Comparison of ENCODE assay signal across 17 cellular contexts in genomic region chr15:25056484-25057429, GRCh38.
A peak's percentile ranks its signal among the peaks of the same experiment; 100 is the strongest.
DNase-seq lines count a peak whose midpoint lies in the region; ATAC-seq, FAIRE-seq and TF ChIP-seq lines count a peak whose summit lies in the region.
"Had no signal": no experiment of that assay in that cellular context is flagged by ENCODE, and none has a peak within 500 bp of the region (broad histone marks: within the 10 kb centered on the region; RNA-seq: fewer than 3 reads in every experiment).

No MANE protein-coding gene starts in this region.

- peaks cover 4% of the 10 kb centered on the region for H3K79me1 ChIP-seq in mesendoderm (ENCODE audit: low read length)

- no peaks in the 10 kb centered on the region for H3K79me2 ChIP-seq in GM12878 (ENCODE audit: control insufficient read depth, insufficient read depth, low read length)
- peaks cover 13% of the 10 kb centered on the region for H3K79me2 ChIP-seq in mesendoderm (ENCODE audit: control insufficient read depth, insufficient read depth, low read length)
- no peaks in the 10 kb centered on the region for H3K79me2 ChIP-seq in PC-3 (ENCODE audit: low read length)

- no peak overlapping the region for H3K4ac ChIP-seq in mesendoderm (ENCODE audit: low read depth, low read length)

- H3K36me3 ChIP-seq in GM12878 (ENCODE audit: control insufficient read depth in 2 of 2, insufficient read depth in 2 of 2, low read length in 1 of 2): peaks cover 0 to 3% of the 10 kb centered on the region in 2 experiments; a peak in 2 of 4 replicates
- peaks cover 61% of the 10 kb centered on the region for H3K36me3 ChIP-seq in mesendoderm (ENCODE audit: control insufficient read depth, insufficient read depth, low read length)
- peaks cover 93% of the 10 kb centered on the region for H3K36me3 ChIP-seq in PC-3 (ENCODE audit: low read depth, low read length)
- H3K36me3 ChIP-seq: uterus had no signal

- TF ChIP-seq CTCF in 22Rv1 (IDR thresholded peaks at IDR 0.05) (peak; percentile 26), GM12864 (IDR thresholded peaks at IDR 0.05; ENCODE audit: low read depth, low read length, missing control alignments) (peak; percentile 13), GM12878 (IDR thresholded peaks at IDR 0.05 in 2 of 3, conservative IDR thresholded peaks at IDR 0.05 in 1 of 3; ENCODE audit: control insufficient read depth in 2 of 3, extremely low read depth in 1 of 3, insufficient read depth in 1 of 3, low read depth in 3 of 3, low read length in 3 of 3) (0 out of 6 replicates have a peak, but pooled peaks of 1 of the 3 experiments have one; percentile 3), PC-3 (conservative IDR thresholded peaks at IDR 0.05; ENCODE audit: low read depth, low read length) (no peak; the same call in 1 of the 2 replicates)

- H4K20me1 ChIP-seq in GM12878 (ENCODE audit: control insufficient read depth, insufficient read depth): no peaks in the 10 kb centered on the region
- no peaks in the 10 kb centered on the region for H4K20me1 ChIP-seq in PC-3 (ENCODE audit: low read length)

- BruUV-seq in GM12878 (replicated peaks; lab: Mats Ljungman, UMichigan) (no TSS peak), PC-3 (replicated peaks; lab: Mats Ljungman, UMichigan) (no TSS peak)

- POLR2A ChIA-PET in GM12878 (lab: Charles Lee) (no interaction called here), PC-3 (lab: Charles Lee; ENCODE audit: unreplicated experiment) (no interaction called here)

- H3K9me3 ChIP-seq in GM12878 (replicated peaks; ENCODE audit: control insufficient read depth, insufficient read depth, low read length) (peaks cover 76% of the 10 kb centered on the region), PC-3 (ENCODE audit: low read length) (peaks cover 78% of the 10 kb centered on the region)

- H3K4me3 ChIP-seq in GM12864 (ENCODE audit: low read depth, low read length) (no peak overlapping the region), GM12878 (no peak overlapping the region), mesendoderm (ENCODE audit: low read length) (no peak overlapping the region), PC-3 (ENCODE audit: low read length) (no peak overlapping the region)
- H3K4me3 ChIP-seq: cardiac muscle cell, uterus had no signal

- DNase-seq in GM12864 (ENCODE audit: low read depth): no peak
- no peak for DNase-seq in GM12878 (ENCODE audit: low read depth, low spot score)
- DNase-seq in mesendoderm: peak; percentile 36
- DNase-seq in DMS 273 treated with DMSO at 0.1 percent for 48 hours (lab: John Stamatoyannopoulos, UW): no peak
- no peak for DNase-seq in PC-3
- DNase-seq in pons (ENCODE audit: low spot score): no peak
- no peak for DNase-seq in urothelium cell line (ENCODE audit: low spot score)
- DNase-seq: activated CD4-positive, alpha-beta T cell treated with anti-CD3 and anti-CD28 coated beads, Interleukin-2, amount 10 ng/mL, durations not matched to agents 7 days and 5 days; activated naive CD4-positive, alpha-beta T cell treated with Interleukin-2 at 50 U/mL for 16 hours; hippocampal formation; NCI-H1105; NCI-H226; occipital lobe had no signal

- H3K18ac ChIP-seq in mesendoderm (ENCODE audit: low read length): no peak overlapping the region

- ATAC-seq in GM12878: no peak
- no peak for ATAC-seq in PC-3

- TF ChIP-seq POLR2A in GM12878 (IDR thresholded peaks at IDR 0.05; ENCODE audit: low read depth, low read length): no peak

- no peak overlapping the region for H2BK5ac ChIP-seq in mesendoderm (ENCODE audit: low read length)

- H3K4me2 ChIP-seq in GM12878 (ENCODE audit: control insufficient read depth, insufficient read depth) (no peak overlapping the region), mesendoderm (ENCODE audit: low read length) (no peak overlapping the region), PC-3 (ENCODE audit: low read length) (no peak overlapping the region)

- no peak overlapping the region for H3K56ac ChIP-seq in mesendoderm (ENCODE audit: low read length)

- no peak overlapping the region for H2BK15ac ChIP-seq in mesendoderm (replicated peaks; ENCODE audit: low read depth)

- no peak overlapping the region for H3K27ac ChIP-seq in 22Rv1
- H3K27ac ChIP-seq in GM12878 (ENCODE audit: control insufficient read depth, insufficient read depth): no peak overlapping the region
- no peak overlapping the region for H3K27ac ChIP-seq in mesendoderm (ENCODE audit: low read depth, low read length)
- no peak overlapping the region for H3K27ac ChIP-seq in PC-3 (ENCODE audit: low read length)
- H3K27ac ChIP-seq: cardiac muscle cell, uterus had no signal

- CTCF ChIA-PET in GM12878 (lab: Yijun Ruan, JAX) (no interaction called here), PC-3 (lab: Charles Lee) (no interaction called here)

- H4K5ac ChIP-seq in mesendoderm (ENCODE audit: low read length): no peak overlapping the region

- no peak overlapping the region for H2AFZ ChIP-seq in GM12878 (ENCODE audit: control insufficient read depth, low read depth, low read length)
- H2AFZ ChIP-seq in PC-3 (ENCODE audit: low read length): no peak overlapping the region

- H3K9me2 ChIP-seq in PC-3 (replicated peaks; ENCODE audit: low read length): no peaks in the 10 kb centered on the region

- WGBS in GM12878 (ENCODE audit: insufficient coverage, insufficient replicate concordance, low lambda C conversion rate, missing lambda C conversion rate): 73% methylated on average over 20 of the region's 20 CpGs
- WGBS in mesendoderm (ENCODE audit: extremely low coverage, insufficient coverage, low lambda C conversion rate): no CpG with 5 or more reads among the region's 20 CpGs

- no peak overlapping the region for H2BK120ac ChIP-seq in mesendoderm (ENCODE audit: low read depth, low read length)

- H3K4me1 ChIP-seq in GM12878 (ENCODE audit: control insufficient read depth, insufficient read depth, low read length) (no peaks in the 10 kb centered on the region), mesendoderm (ENCODE audit: control insufficient read depth, low read depth, low read length) (no peaks in the 10 kb centered on the region), PC-3 (ENCODE audit: insufficient read depth, low read length) (no peaks in the 10 kb centered on the region)
- H3K4me1 ChIP-seq: uterus had no signal

- RAD21 ChIA-PET in GM12878 (lab: Charles Lee; ENCODE audit: unreplicated experiment): no interaction called here

- no peak overlapping the region for H3K23ac ChIP-seq in mesendoderm (ENCODE audit: low read length)

- no peak overlapping the region for H4K8ac ChIP-seq in mesendoderm (ENCODE audit: low read depth, low read length)

- SMC1A ChIA-PET in GM12878 (lab: Charles Lee; ENCODE audit: uncharacterized antibody, unreplicated experiment): no interaction called here

- no peak for TF ChIP-seq RAD21 in GM12878 (IDR thresholded peaks at IDR 0.05; ENCODE audit: insufficient read depth, low read depth, low read length)

- H3K9ac ChIP-seq in GM12878 (ENCODE audit: control insufficient read depth, insufficient read depth, low read length) (no peak overlapping the region), mesendoderm (ENCODE audit: low read length) (no peak overlapping the region), PC-3 (ENCODE audit: low read length) (no peak overlapping the region)

- no peak for TF ChIP-seq EP300 in GM12878 (IDR thresholded peaks at IDR 0.05; ENCODE audit: borderline replicate concordance in 1 of 2, control insufficient read depth in 1 of 2, low read depth in 2 of 2, low read length in 2 of 2)

- H3F3A ChIP-seq in PC-3 (ENCODE audit: low read length, unreplicated experiment): no peaks in the 10 kb centered on the region

- no peak overlapping the region for H2AK5ac ChIP-seq in mesendoderm (ENCODE audit: low read length)

- no peaks in the 10 kb centered on the region for H3K27me3 ChIP-seq in GM12878 (replicated peaks in 1 of 2; ENCODE audit: control insufficient read depth in 2 of 2, insufficient read depth in 2 of 2, low read length in 1 of 2)
- H3K27me3 ChIP-seq in mesendoderm (ENCODE audit: insufficient read depth, low read length, poor library complexity): no peaks in the 10 kb centered on the region
- H3K27me3 ChIP-seq in PC-3 (ENCODE audit: low read length): no peaks in the 10 kb centered on the region
- H3K27me3 ChIP-seq: cardiac muscle cell, uterus had no signal

- FAIRE-seq in GM12878 (lab: Jason Lieb, UNC): no peak
- FAIRE-seq in urothelium cell line (lab: Jason Lieb, UNC): no peak
- FAIRE-seq: RCC 7860 had no signal

- intact Hi-C loops in GM12878 (cut with micrococcal nuclease; ENCODE audit: unreplicated experiment) (no loop called here), PC-3 (cut with micrococcal nuclease) (no loop called here)

- in situ Hi-C loops in GM12878 (cut with MboI): no loop called here

TF ChIP-seq in GM12878, 131 proteins besides CTCF, POLR2A, EP300 and RAD21 (continues in another document):
- TF ChIP-seq ZNF274 (IDR thresholded peaks at IDR 0.05; ENCODE audit: insufficient read depth, insufficient read length) (peak; percentile 34), RELA (IDR thresholded peaks at IDR 0.05; ENCODE audit: borderline replicate concordance, partially characterized antibody) (no peak), HCFC1 (IDR thresholded peaks at IDR 0.05; ENCODE audit: low read length) (no peak), NR2F1 (conservative IDR thresholded peaks at IDR 0.05) (no peak), ESRRA (IDR thresholded peaks at IDR 0.05; ENCODE audit: low read length) (no peak), ZNF687 (IDR thresholded peaks at IDR 0.05) (no peak)
